26 cellular contexts compared by ENCODE assay signal in genomic region chr14:60257862-60258261, GRCh38.
"Had no signal": no experiment of that assay in that cellular context is flagged by ENCODE, and none has a peak within 500 bp of the region (broad histone marks: within the 10 kb centered on the region; RNA-seq: fewer than 3 reads in every experiment).

No MANE protein-coding gene starts in this region.

- H3K9me3 Mint-ChIP-seq: activated CD4-positive, alpha-beta memory T cell treated with anti-CD3 and anti-CD28 coated beads for 36 hours; nephron; type B pancreatic cell had no signal

- H3K9me3 ChIP-seq: ascending aorta, colonic mucosa, esophagus squamous epithelium, right lobe of liver, uterus had no signal

- FAIRE-seq: endometrium had no signal

- H3K4me3 Mint-ChIP-seq: activated CD4-positive, alpha-beta memory T cell treated with anti-CD3 and anti-CD28 coated beads for 36 hours; activated CD8-positive, alpha-beta memory T cell treated with anti-CD3 and anti-CD28 coated beads, Interleukin-2, amount 10 ng/mL, durations not matched to agents 7 days and 5 days; activated naive CD8-positive, alpha-beta T cell; brain; nephron; type B pancreatic cell had no signal

- H3K27me3 Mint-ChIP-seq: activated CD4-positive, alpha-beta memory T cell treated with anti-CD3 and anti-CD28 coated beads for 36 hours; activated CD8-positive, alpha-beta memory T cell treated with anti-CD3 and anti-CD28 coated beads, Interleukin-2, amount 10 ng/mL, durations not matched to agents 7 days and 5 days; activated naive CD8-positive, alpha-beta T cell; brain; type B pancreatic cell had no signal

- H3K27ac ChIP-seq: ascending aorta, cardiac muscle cell, colonic mucosa, epithelial cell of prostate, esophagus squamous epithelium, heart right ventricle, right lobe of liver, uterus had no signal

- H3K36me3 ChIP-seq: ascending aorta, cardiac muscle cell, colonic mucosa, esophagus squamous epithelium, heart right ventricle, right lobe of liver, uterus had no signal

- H3K27me3 ChIP-seq: ascending aorta, cardiac muscle cell, colonic mucosa, esophagus squamous epithelium, heart right ventricle, right lobe of liver, uterus had no signal

- H3K4me3 ChIP-seq: ascending aorta, cardiac muscle cell, colonic mucosa, esophagus squamous epithelium, heart right ventricle, right lobe of liver, uterus had no signal

- H3K4me1 ChIP-seq: colonic mucosa had no signal

- DNase-seq: activated CD4-positive, alpha-beta memory T cell treated with anti-CD3 and anti-CD28 coated beads for 36 hours; activated CD4-positive, alpha-beta T cell treated with anti-CD3 and anti-CD28 coated beads for 48 hours; activated CD4-positive, CD25-positive, alpha-beta regulatory T cell; activated CD8-positive, alpha-beta memory T cell treated with anti-CD3 and anti-CD28 coated beads, Interleukin-2, amount 10 ng/mL, durations not matched to agents 7 days and 5 days; activated effector memory CD4-positive, alpha-beta T cell treated with Interleukin-2 at 50 U/mL for 16 hours; activated naive CD4-positive, alpha-beta T cell treated with Interleukin-2 at 50 U/mL for 16 hours; cerebellar nuclear complex; colonic mucosa; effector CD8-positive, alpha-beta T cell; esophagus squamous epithelium; foreskin melanocyte; heart right ventricle; mesenchymal stem cell; right lobe of liver; stimulated activated CD4-positive, alpha-beta T cell treated with anti-CD3 and anti-CD28 coated beads, Interleukin-12 subunit alpha, Interleukin-12 subunit beta, amount 100 ng/mL, for 4 hours; stimulated activated CD4-positive, alpha-beta T cell treated with anti-CD3 and anti-CD28 coated beads, Interleukin-4, amount 100 ng/mL, for 1 hour; stimulated activated naive CD8-positive, alpha-beta T cell treated with anti-CD3 and anti-CD28 coated beads, Interleukin-15, Interleukin-2, amounts not matched to agents 100 U/mL and 50 U/mL, for 24 hours; uterus had no signal

- H3K27ac Mint-ChIP-seq: activated CD4-positive, alpha-beta memory T cell treated with anti-CD3 and anti-CD28 coated beads for 36 hours; activated CD8-positive, alpha-beta memory T cell treated with anti-CD3 and anti-CD28 coated beads, Interleukin-2, amount 10 ng/mL, durations not matched to agents 7 days and 5 days; activated naive CD8-positive, alpha-beta T cell; nephron; type B pancreatic cell had no signal

- ATAC-seq: activated CD8-positive, alpha-beta memory T cell treated with anti-CD3 and anti-CD28 coated beads, Interleukin-2, amount 10 ng/mL, durations not matched to agents 7 days and 5 days; heart right ventricle; right lobe of liver; stimulated activated naive CD8-positive, alpha-beta T cell treated with anti-CD3 and anti-CD28 coated beads, Interleukin-15, Interleukin-2, amounts not matched to agents 100 U/mL and 50 U/mL, for 24 hours had no signal
